1 cellular context compared by ENCODE assay signal in genomic region chr7:66995045-66995776, GRCh38.
TF ChIP-seq lines count a peak whose summit lies in the region.
"Not testable (repeated sequence)": the region's sequence is repeated elsewhere in the genome, so short reads cannot be mapped to it uniquely, and the experiment has no call there.

TSS of gene SBDS (minus strand) at chr7:66995586. CDS start at chr7:66995417, 169 bp downstream.

TF ChIP-seq in HepG2, 621 proteins besides CTCF, POLR2A, EP300 and RAD21 (continued from another document and continues in another):
- TF ChIP-seq ZNF576 (CRISPR knock-in tag; IDR thresholded peaks at IDR 0.05): 0 out of 2 replicates have a peak, but pooled peaks have one; percentile 38
- TF ChIP-seq SOX13 (IDR thresholded peaks at IDR 0.05); USF2 (IDR thresholded peaks at IDR 0.05; ENCODE audit: low read depth, low read length); CREM (CRISPR knock-in tag; IDR thresholded peaks at IDR 0.05); ATF7 (CRISPR knock-in tag; IDR thresholded peaks at IDR 0.05); SOX6 (IDR thresholded peaks at IDR 0.05): not testable (repeated sequence)
- TF ChIP-seq SOX13 (CRISPR knock-in tag; conservative IDR thresholded peaks at IDR 0.05 in 1 of 2, IDR thresholded peaks at IDR 0.05 in 1 of 2): peak in 1 of 2 experiments; percentile 21; a peak in 2 of 4 replicates
- peak; percentile 56; the same call in 1 of the 2 replicates for TF ChIP-seq USF2 (CRISPR knock-in tag; IDR thresholded peaks at IDR 0.05; ENCODE audit: borderline replicate concordance)
- peak; percentile 79 for TF ChIP-seq SALL1 (CRISPR knock-in tag; IDR thresholded peaks at IDR 0.05)
- TF ChIP-seq MAX (IDR thresholded peaks at IDR 0.05): peak; percentile 72
- peak; percentile 58; the same call in 1 of the 2 replicates for TF ChIP-seq GATAD2A (CRISPR knock-in tag; IDR thresholded peaks at IDR 0.05)
- 0 out of 2 replicates have a peak, but pooled peaks have one; percentile 35 for TF ChIP-seq JUN (CRISPR knock-in tag; IDR thresholded peaks at IDR 0.05)
- peak; percentile 79 for TF ChIP-seq PHF8 (CRISPR knock-in tag; IDR thresholded peaks at IDR 0.05)
- peak; percentile 78 for TF ChIP-seq UBTF (CRISPR knock-in tag; IDR thresholded peaks at IDR 0.05)
- peak; percentile 78 for TF ChIP-seq HNRNPLL (IDR thresholded peaks at IDR 0.05; ENCODE audit: low read depth, low read length, poor library complexity, severe bottlenecking)
- peak; percentile 62; the same call in 1 of the 2 replicates for TF ChIP-seq CAMTA2 (CRISPR knock-in tag; IDR thresholded peaks at IDR 0.05; ENCODE audit: borderline replicate concordance)
- peak; percentile 98 for TF ChIP-seq FOXK2 (IDR thresholded peaks at IDR 0.05)
- TF ChIP-seq ZNF331 (CRISPR knock-in tag; IDR thresholded peaks at IDR 0.05): peak; percentile 44; the same call in 1 of the 2 replicates
- TF ChIP-seq KMT2B (CRISPR knock-in tag; IDR thresholded peaks at IDR 0.05): peak; percentile 48; the same call in 1 of the 2 replicates
- TF ChIP-seq ZNF598 (CRISPR knock-in tag; IDR thresholded peaks at IDR 0.05; ENCODE audit: borderline replicate concordance): 0 out of 2 replicates have a peak, but pooled peaks have one; percentile 31
- TF ChIP-seq CREM (IDR thresholded peaks at IDR 0.05): peak; percentile 74; the same call in 1 of the 2 replicates
- TF ChIP-seq HMGXB4 (CRISPR knock-in tag; IDR thresholded peaks at IDR 0.05; ENCODE audit: borderline replicate concordance in 1 of 2, low read depth in 1 of 2): peak; percentile 61 to 90; a peak in 3 of 4 replicates
- TF ChIP-seq ISL2 (CRISPR knock-in tag; IDR thresholded peaks at IDR 0.05): 0 out of 2 replicates have a peak, but pooled peaks have one; percentile 47
- TF ChIP-seq SPEN (CRISPR knock-in tag; IDR thresholded peaks at IDR 0.05; ENCODE audit: low read depth): peak; percentile 41; the same call in 1 of the 2 replicates
- peak; percentile 63; the same call in 1 of the 2 replicates for TF ChIP-seq ATF2 (CRISPR knock-in tag; IDR thresholded peaks at IDR 0.05)
- peak; percentile 24; the same call in 1 of the 2 replicates for TF ChIP-seq ATF7 (IDR thresholded peaks at IDR 0.05)
- 0 out of 2 replicates have a peak, but pooled peaks have one; percentile 7 for TF ChIP-seq CERS6 (CRISPR knock-in tag; IDR thresholded peaks at IDR 0.05)
- peak; percentile 81 for TF ChIP-seq NFYC (CRISPR knock-in tag; IDR thresholded peaks at IDR 0.05)
- TF ChIP-seq ZBTB42 (CRISPR knock-in tag; IDR thresholded peaks at IDR 0.05): 0 out of 2 replicates have a peak, but pooled peaks have one; percentile 80
- TF ChIP-seq AHR (CRISPR knock-in tag; IDR thresholded peaks at IDR 0.05): peak; percentile 56; the same call in 1 of the 2 replicates
- 0 out of 2 replicates have a peak, but pooled peaks have one; percentile 23 for TF ChIP-seq E2F1 (CRISPR knock-in tag; IDR thresholded peaks at IDR 0.05)
- peak; percentile 88 for TF ChIP-seq KDM2A (CRISPR knock-in tag; IDR thresholded peaks at IDR 0.05; ENCODE audit: borderline replicate concordance, low read depth)
- TF ChIP-seq SKI (IDR thresholded peaks at IDR 0.05; ENCODE audit: partially characterized antibody): peak; percentile 74
- TF ChIP-seq HDAC2 (CRISPR knock-in tag; IDR thresholded peaks at IDR 0.05): peak; percentile 49; the same call in 1 of the 2 replicates
- TF ChIP-seq GABPB1 (CRISPR knock-in tag; IDR thresholded peaks at IDR 0.05): peak; percentile 89
- peak; percentile 70; the same call in 1 of the 2 replicates for TF ChIP-seq HOXA5 (CRISPR knock-in tag; IDR thresholded peaks at IDR 0.05)
- TF ChIP-seq ZBTB8A (CRISPR knock-in tag; IDR thresholded peaks at IDR 0.05; ENCODE audit: borderline replicate concordance, low read depth): peak; percentile 47; the same call in 1 of the 2 replicates
- TF ChIP-seq ZNF607 (CRISPR knock-in tag; IDR thresholded peaks at IDR 0.05; ENCODE audit: borderline replicate concordance): peak; percentile 73; the same call in 1 of the 2 replicates
- 0 out of 2 replicates have a peak, but pooled peaks have one; percentile 33 for TF ChIP-seq ZNF143 (CRISPR knock-in tag; IDR thresholded peaks at IDR 0.05)
- peak; percentile 70; the same call in 1 of the 2 replicates for TF ChIP-seq ZNF572 (CRISPR knock-in tag; IDR thresholded peaks at IDR 0.05)
- peak; percentile 41 for TF ChIP-seq ASH2L (IDR thresholded peaks at IDR 0.05; ENCODE audit: insufficient read length, low read depth, low read length)
- TF ChIP-seq ZNF160 (CRISPR knock-in tag; IDR thresholded peaks at IDR 0.05): 0 out of 2 replicates have a peak, but pooled peaks have one; percentile 46
- peak; percentile 87 for TF ChIP-seq RBFOX2 (IDR thresholded peaks at IDR 0.05; ENCODE audit: low read depth, low read length)
- TF ChIP-seq ZSCAN9 (CRISPR knock-in tag; IDR thresholded peaks at IDR 0.05; ENCODE audit: borderline replicate concordance): peak; percentile 33; the same call in 1 of the 2 replicates
- peak; percentile 87 for TF ChIP-seq ZFY (CRISPR knock-in tag; IDR thresholded peaks at IDR 0.05)
- TF ChIP-seq ZNF230 (CRISPR knock-in tag; IDR thresholded peaks at IDR 0.05): peak; percentile 43; the same call in 1 of the 2 replicates
- TF ChIP-seq ZNF574 (CRISPR knock-in tag; IDR thresholded peaks at IDR 0.05): peak; percentile 54; the same call in 1 of the 2 replicates
- peak; percentile 84; the same call in 1 of the 2 replicates for TF ChIP-seq SAP130 (CRISPR knock-in tag; IDR thresholded peaks at IDR 0.05; ENCODE audit: low read depth)
- TF ChIP-seq BCL6 (CRISPR knock-in tag; IDR thresholded peaks at IDR 0.05): peak; percentile 33; the same call in 1 of the 2 replicates
- TF ChIP-seq ZNF552 (CRISPR knock-in tag; IDR thresholded peaks at IDR 0.05; ENCODE audit: borderline replicate concordance): peak; percentile 62
- TF ChIP-seq DNMT3B (CRISPR knock-in tag; conservative IDR thresholded peaks at IDR 0.05): 0 out of 2 replicates have a peak, but pooled peaks have one; percentile 16
- peak; percentile 78 for TF ChIP-seq MYC (CRISPR knock-in tag; IDR thresholded peaks at IDR 0.05; ENCODE audit: borderline replicate concordance)
- peak; percentile 52 for TF ChIP-seq SOX6 (CRISPR knock-in tag; IDR thresholded peaks at IDR 0.05)
- TF ChIP-seq KDM3A (CRISPR knock-in tag; IDR thresholded peaks at IDR 0.05; ENCODE audit: low read depth): peak; percentile 62; the same call in 1 of the 2 replicates
- TF ChIP-seq TOPORS (CRISPR knock-in tag; IDR thresholded peaks at IDR 0.05): 0 out of 2 replicates have a peak, but pooled peaks have one; percentile 67
- peak; percentile 93 for TF ChIP-seq GATAD1 (CRISPR knock-in tag; IDR thresholded peaks at IDR 0.05)
- peak; percentile 60; the same call in 1 of the 2 replicates for TF ChIP-seq ZNF547 (CRISPR knock-in tag; IDR thresholded peaks at IDR 0.05)
- peak; percentile 76 for TF ChIP-seq POLR2AphosphoS5 (IDR thresholded peaks at IDR 0.05; ENCODE audit: low read depth, low read length)
- peak; percentile 76; the same call in 1 of the 2 replicates for TF ChIP-seq DMAP1 (CRISPR knock-in tag; IDR thresholded peaks at IDR 0.05)
